In genomic region chr11:73157141-73158010, GRCh38 we compare ENCODE assay signal across 8 cellular contexts. TPM values are rescaled to one million over a fixed set of nuclear protein-coding genes. Genes with fewer than 3 reads are reported as not detected.
DNase-seq lines count a peak whose midpoint lies in the region; ATAC-seq and TF ChIP-seq lines count a peak whose summit lies in the region.

No MANE protein-coding gene starts in this region.

- H3K9me3 Mint-ChIP-seq in stimulated activated naive B cell treated with anti-CD40 and anti-IgM and Interleukin-4, amounts not matched to agents 10 μg/mL and 1 μg/mL and 100 μg/mL, for 72 hours, result peaks cover 0 to under 1% of the 10 kb centered on the region in 2 donors

- TF ChIP-seq CTCF in cardiac muscle cell (IDR thresholded peaks at IDR 0.05; ENCODE audit: low read depth, low read length) (no peak), omental fat pad (IDR thresholded peaks at IDR 0.05) (no peak)

- H3K4me3 ChIP-seq in cardiac muscle cell, result no peak overlapping the region

- H3K27me3 Mint-ChIP-seq in stimulated activated naive B cell treated with anti-CD40 and anti-IgM and Interleukin-4, amounts not matched to agents 10 μg/mL and 1 μg/mL and 100 μg/mL, for 72 hours, result no peaks in the 10 kb centered on the region

- H3K4me1 Mint-ChIP-seq in stimulated activated naive B cell treated with anti-CD40 and anti-IgM and Interleukin-4, amounts not matched to agents 10 μg/mL and 1 μg/mL and 100 μg/mL, for 72 hours, result peaks cover 68 to 93% of the 10 kb centered on the region in 2 donors

- H3K36me3 Mint-ChIP-seq in stimulated activated naive B cell treated with anti-CD40 and anti-IgM and Interleukin-4, amounts not matched to agents 10 μg/mL and 1 μg/mL and 100 μg/mL, for 72 hours, result peaks cover 10 to 13% of the 10 kb centered on the region in 2 donors

- H3K27me3 ChIP-seq in cardiac muscle cell, result no peaks in the 10 kb centered on the region

- H3K36me3 ChIP-seq in cardiac muscle cell, result no peaks in the 10 kb centered on the region

- peaks cover 48% of the 10 kb centered on the region for H3K4me1 ChIP-seq in cardiac muscle cell (ENCODE audit: low read depth)

- H3K27ac Mint-ChIP-seq in stimulated activated naive B cell treated with anti-CD40 and anti-IgM and Interleukin-4, amounts not matched to agents 10 μg/mL and 1 μg/mL and 100 μg/mL, for 72 hours, result peak overlapping the region; percentile 39

- H3K9me3 ChIP-seq in cardiac muscle cell (ENCODE audit: low read depth), result no peaks in the 10 kb centered on the region

- peak; percentile 28 for ATAC-seq in GM21576 (IDR thresholded peaks at IDR 0.05; ENCODE audit: unreplicated experiment)
- peak; percentile 68 to 69 for ATAC-seq in stimulated activated naive B cell treated with anti-CD40 and anti-IgM and Interleukin-4, amounts not matched to agents 10 μg/mL and 1 μg/mL and 100 μg/mL, for 72 hours (replicated peaks)
- no peak for ATAC-seq in HG03280 (IDR thresholded peaks at IDR 0.05; ENCODE audit: unreplicated experiment)
- no peak for ATAC-seq in HG03025 (IDR thresholded peaks at IDR 0.05; ENCODE audit: low FRiP score, unreplicated experiment)
- ATAC-seq in omental fat pad (ENCODE audit: low FRiP score), result no peak

- H3K27ac ChIP-seq in cardiac muscle cell, result peak overlapping the region; percentile 96

- peak overlapping the region; percentile 85 to 86 for H3K4me3 Mint-ChIP-seq in stimulated activated naive B cell treated with anti-CD40 and anti-IgM and Interleukin-4, amounts not matched to agents 10 μg/mL and 1 μg/mL and 100 μg/mL, for 72 hours

- DNase-seq in EL (peak; percentile 93), NOMO-1 treated with dmso at 0.1 percent for 144 hours (lab: John Stamatoyannopoulos, UW; ENCODE audit: unreplicated experiment) (peak; percentile 23), cardiac muscle cell (ENCODE audit: low read depth in 1 of 2, low spot score in 1 of 2) (peak; percentile 75 to 81), omental fat pad (ENCODE audit: low spot score) (no peak)
- DNase-seq in stimulated activated naive B cell treated with anti-CD40 and anti-IgM and Interleukin-4, amounts not matched to agents 10 μg/mL and 1 μg/mL and 100 μg/mL, for 72 hours, result peak; percentile 71

RNA-seq across cellular contexts. Expression of gene FCHSD2, which starts 15.3 kb away (rescaled TPM):
- 9.6 and 12.3 TPM in 2 replicates for total RNA-seq in cardiac muscle cell
- 16.9 and 31.4 TPM in 2 replicates for polyA plus RNA-seq in cardiac muscle cell
- 10 to 100 TPM; 15.4 to 37.8 (median 31.9) TPM for total RNA-seq in omental fat pad

Comparison
In these comparisons a context has a peak if more than half of its experiments do, and no peak if none do; other contexts are left out.
1. ATAC-seq: peak in GM21576 (single experiment) and stimulated activated naive B cell treated with anti-CD40 and anti-IgM and Interleukin-4, amounts not matched to agents 10 μg/mL and 1 μg/mL and 100 μg/mL, for 72 hours (2 of 2); none in HG03280 (single experiment), HG03025 (single experiment) and omental fat pad (single experiment).